Comparison of ENCODE assay signal across 1 cellular context in genomic region chr16:25048146-25048618, GRCh38.
TF ChIP-seq lines count a peak whose summit lies in the region.

No MANE protein-coding gene starts in this region.

TF ChIP-seq in IMR-90, 13 proteins besides CTCF, POLR2A, EP300 and RAD21 (continued from another document):
- TF ChIP-seq CHD1 (IDR thresholded peaks at IDR 0.05; ENCODE audit: low read depth, low read length) (no peak), RFX5 (IDR thresholded peaks at IDR 0.05; ENCODE audit: low read depth, low read length) (no peak), BHLHE40 (IDR thresholded peaks at IDR 0.05; ENCODE audit: low read depth, low read length) (no peak), SMC3 (IDR thresholded peaks at IDR 0.05; ENCODE audit: low read depth, low read length) (no peak), MAFK (IDR thresholded peaks at IDR 0.05; ENCODE audit: low read depth, low read length) (no peak), NFE2L2 (IDR thresholded peaks at IDR 0.05; ENCODE audit: low read depth, low read length) (no peak)
